In genomic region chr5:108634951-108635288, GRCh38 we compare ENCODE assay signal across 19 cellular contexts.
DNase-seq lines count a peak whose midpoint lies in the region; ATAC-seq and TF ChIP-seq lines count a peak whose summit lies in the region.
"Had no signal": no experiment of that assay in that cellular context is flagged by ENCODE, and none has a peak within 500 bp of the region (broad histone marks: within the 10 kb centered on the region; RNA-seq: fewer than 3 reads in every experiment).

No MANE protein-coding gene starts in this region.

- H3K4me2 ChIP-seq in osteoblast (ENCODE audit: insufficient read depth, low read length): no peak overlapping the region
- H3K4me2 ChIP-seq: A549, KMS-11 had no signal

- peak; percentile 13 for DNase-seq in GM03348 (ENCODE audit: low spot score)
- no peak for DNase-seq in osteoblast (ENCODE audit: insufficient read length, low spot score, missing footprints)
- no peak for DNase-seq in type B pancreatic cell (ENCODE audit: extremely low spot score, unreplicated experiment)
- DNase-seq in NOMO-1 (lab: John Stamatoyannopoulos, UW; ENCODE audit: unreplicated experiment in 2 of 2): no peak
- DNase-seq in CD4-positive, alpha-beta memory T cell: no peak
- DNase-seq: activated CD4-positive, alpha-beta T cell treated with anti-CD3 and anti-CD28 coated beads for 48 hours; gastrocnemius medialis; GF-D8; NCI-H1436; NCI-H524 treated with DMSO at 0.1 percent for 48 hours; pancreas; stimulated activated CD4-positive, alpha-beta T cell treated with anti-CD3 and anti-CD28 coated beads, Interleukin-15, amount 100 ng/mL, for 24 hours; T-helper 17 cell had no signal

- no peaks in the 10 kb centered on the region for H3K36me3 ChIP-seq in osteoblast (ENCODE audit: insufficient read depth, low read length)
- H3K36me3 ChIP-seq in CD4-positive, alpha-beta memory T cell (ENCODE audit: insufficient read depth, low read length): no peaks in the 10 kb centered on the region
- H3K36me3 ChIP-seq: gastrocnemius medialis, pancreas had no signal

- no peaks in the 10 kb centered on the region for H3K27me3 ChIP-seq in osteoblast (ENCODE audit: insufficient read depth, low read length)
- no peaks in the 10 kb centered on the region for H3K27me3 ChIP-seq in CD4-positive, alpha-beta memory T cell (ENCODE audit: insufficient read depth, low read length)
- H3K27me3 ChIP-seq: gastrocnemius medialis, pancreas had no signal

- peaks cover 6% of the 10 kb centered on the region for H3K4me1 Mint-ChIP-seq in type B pancreatic cell (ENCODE audit: unreplicated experiment)
- no peaks in the 10 kb centered on the region for H3K4me1 Mint-ChIP-seq in CD4-positive, alpha-beta memory T cell
- H3K4me1 Mint-ChIP-seq: T-helper 17 cell had no signal

- no peak overlapping the region for H3K27ac ChIP-seq in osteoblast (ENCODE audit: low read depth, low read length)
- no peak overlapping the region for H3K27ac ChIP-seq in CD4-positive, alpha-beta memory T cell (ENCODE audit: low read depth, low read length)
- H3K27ac ChIP-seq: A549, gastrocnemius medialis, KMS-11, pancreas had no signal

- H3K4me3 Mint-ChIP-seq in type B pancreatic cell: no peak overlapping the region
- H3K4me3 Mint-ChIP-seq in CD4-positive, alpha-beta memory T cell: no peak overlapping the region
- H3K4me3 Mint-ChIP-seq: activated T-helper 1 cell treated with anti-CD3 and anti-CD28 coated beads, Interleukin-12 subunit alpha, Interleukin-12 subunit beta, Interleukin-2, Interleukin-4 antibody, amounts not matched to agents 30 ng/mL and 10 ng/mL and 1 ng/mL, durations not matched to agents 14 hours and 24 hours and 36 hours; T-helper 17 cell had no signal

- ATAC-seq in GM18909 (IDR thresholded peaks at IDR 0.05; ENCODE audit: poor library complexity, unreplicated experiment): peak; percentile 66
- peak; percentile 76 for ATAC-seq in GM21825 (IDR thresholded peaks at IDR 0.05; ENCODE audit: unreplicated experiment)
- ATAC-seq in HG03196 (IDR thresholded peaks at IDR 0.05; ENCODE audit: unreplicated experiment): peak; percentile 46
- ATAC-seq: A549, gastrocnemius medialis, pancreas, T-helper 17 cell had no signal

- H3K79me2 ChIP-seq in osteoblast (ENCODE audit: insufficient read depth, low read length): no peaks in the 10 kb centered on the region

- H3K36me3 Mint-ChIP-seq in type B pancreatic cell: no peaks in the 10 kb centered on the region
- no peaks in the 10 kb centered on the region for H3K36me3 Mint-ChIP-seq in CD4-positive, alpha-beta memory T cell

- TF ChIP-seq CTCF in osteoblast (IDR thresholded peaks at IDR 0.05; ENCODE audit: extremely low read depth, low read depth, low read length) (no peak), type B pancreatic cell (conservative IDR thresholded peaks at IDR 0.05) (no peak)

- intact Hi-C loops in CD4-positive, alpha-beta memory T cell (cut with micrococcal nuclease): no loop called here

- no peaks in the 10 kb centered on the region for H3K27me3 Mint-ChIP-seq in type B pancreatic cell
- peaks cover 3 to 5% of the 10 kb centered on the region in 2 donors for H3K27me3 Mint-ChIP-seq in CD4-positive, alpha-beta memory T cell

- H4K20me1 ChIP-seq in osteoblast (ENCODE audit: insufficient read depth, low read length): no peaks in the 10 kb centered on the region

- no peak overlapping the region for H2AFZ ChIP-seq in osteoblast (ENCODE audit: low read length)

- no peak overlapping the region for H3K4me3 ChIP-seq in osteoblast (ENCODE audit: insufficient read depth, low read length)
- no peak overlapping the region for H3K4me3 ChIP-seq in CD4-positive, alpha-beta memory T cell (ENCODE audit: low read length in 2 of 2)
- H3K4me3 ChIP-seq: A549, gastrocnemius medialis, pancreas had no signal

- CTCF ChIA-PET in CD4-positive, alpha-beta memory T cell (lab: Charles Lee; ENCODE audit: partially characterized antibody): no interaction called here

- no peak overlapping the region for H3K27ac Mint-ChIP-seq in type B pancreatic cell
- H3K27ac Mint-ChIP-seq in CD4-positive, alpha-beta memory T cell: no peak overlapping the region
- H3K27ac Mint-ChIP-seq: activated T-helper 1 cell treated with anti-CD3 and anti-CD28 coated beads, Interleukin-12 subunit alpha, Interleukin-12 subunit beta, Interleukin-2, Interleukin-4 antibody, amounts not matched to agents 30 ng/mL and 10 ng/mL and 1 ng/mL, durations not matched to agents 14 hours and 24 hours and 36 hours; T-helper 17 cell had no signal

- no peaks in the 10 kb centered on the region for H3K9me3 Mint-ChIP-seq in type B pancreatic cell
- no peaks in the 10 kb centered on the region for H3K9me3 Mint-ChIP-seq in CD4-positive, alpha-beta memory T cell
- H3K9me3 Mint-ChIP-seq: activated T-helper 1 cell treated with anti-CD3 and anti-CD28 coated beads, Interleukin-12 subunit alpha, Interleukin-12 subunit beta, Interleukin-2, Interleukin-4 antibody, amounts not matched to agents 30 ng/mL and 10 ng/mL and 1 ng/mL, durations not matched to agents 14 hours and 24 hours and 36 hours had no signal

- no peaks in the 10 kb centered on the region for H3K9me3 ChIP-seq in osteoblast (ENCODE audit: low read depth, low read length)
- H3K9me3 ChIP-seq in CD4-positive, alpha-beta memory T cell (ENCODE audit: control insufficient read depth in 1 of 2, low read length in 2 of 2): no peaks in the 10 kb centered on the region
- H3K9me3 ChIP-seq: A549, gastrocnemius medialis, pancreas had no signal

- POLR2A ChIA-PET in CD4-positive, alpha-beta memory T cell (lab: Charles Lee; ENCODE audit: partially characterized antibody): no interaction called here

- peaks cover 7% of the 10 kb centered on the region for H3K4me1 ChIP-seq in osteoblast (ENCODE audit: insufficient read depth, low read length)
- no peaks in the 10 kb centered on the region for H3K4me1 ChIP-seq in CD4-positive, alpha-beta memory T cell (ENCODE audit: insufficient read depth, low read length)
- H3K4me1 ChIP-seq: A549, gastrocnemius medialis, pancreas had no signal
